In the genomic region with DNA sequence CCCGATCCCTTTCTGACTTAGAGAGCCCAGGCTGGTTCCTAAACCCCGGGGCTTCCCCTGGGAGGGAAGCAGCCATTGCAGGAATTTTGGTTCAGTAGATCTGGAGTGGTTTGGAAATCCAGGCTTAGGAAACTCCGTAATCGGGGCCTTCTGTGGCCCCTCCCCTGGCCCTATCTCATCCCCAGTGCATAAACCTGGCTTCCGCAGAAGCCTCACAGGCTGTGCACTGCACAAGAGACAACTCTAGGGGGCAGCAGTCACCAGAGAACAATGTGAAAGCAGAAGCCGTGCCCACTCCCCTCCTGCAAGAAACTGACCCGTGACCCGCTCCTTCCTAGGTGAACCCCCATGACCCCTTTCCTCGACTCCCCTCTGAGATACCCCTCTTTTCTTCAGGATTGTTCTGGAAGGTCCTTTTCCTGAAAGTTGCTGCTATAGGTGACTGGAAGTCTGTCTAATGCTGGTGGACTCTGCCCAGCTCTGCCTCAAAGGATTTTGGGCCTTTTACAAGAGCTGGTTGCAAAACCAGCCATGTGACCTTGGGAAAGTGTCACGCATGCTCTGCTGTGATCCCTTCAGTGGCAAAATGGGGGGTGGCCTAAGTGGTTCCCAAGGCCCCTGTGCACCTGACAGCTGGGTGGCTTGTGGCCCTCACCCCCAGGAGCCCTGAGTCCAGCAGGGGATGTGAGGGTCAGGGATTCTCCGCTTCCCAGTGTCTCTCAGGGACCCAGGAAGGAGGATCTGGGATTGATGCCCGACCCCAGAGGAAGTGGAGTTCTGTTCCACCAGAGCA, we compare ENCODE assay signal across 9 cellular contexts. TPM values are rescaled to one million over a fixed set of nuclear protein-coding genes. Genes with fewer than 3 reads are reported as not detected.
DNase-seq lines count a peak whose midpoint lies in the region; ATAC-seq, FAIRE-seq and TF ChIP-seq lines count a peak whose summit lies in the region.
"Had no signal": no experiment of that assay in that cellular context is flagged by ENCODE, and none has a peak within 500 bp of the region (broad histone marks: within the 10 kb centered on the region; RNA-seq: fewer than 3 reads in every experiment).

No MANE protein-coding gene starts in this region.

- no peak overlapping the region for H3K27ac ChIP-seq in DOHH2 (ENCODE audit: low read depth, low read length)
- peak overlapping the region; percentile 85 to 93 (median 90) for H3K27ac ChIP-seq in esophagus squamous epithelium
- H3K27ac ChIP-seq in thyroid gland: peak overlapping the region; percentile 31 to 50 (median 42)

- peak overlapping the region; percentile 56 for H3K4me3 ChIP-seq in DOHH2 (ENCODE audit: low read length)
- peak overlapping the region; percentile 45 to 71 (median 51) for H3K4me3 ChIP-seq in esophagus squamous epithelium
- H3K4me3 ChIP-seq in thyroid gland (replicated peaks in 1 of 3): peak overlapping the region in 2 of 3 donors; percentile 27 to 35

- no peak for FAIRE-seq in GM12892 (lab: Jason Lieb, UNC)

- H3K36me3 ChIP-seq in DOHH2 (ENCODE audit: control insufficient read depth, low read length) (no peaks in the 10 kb centered on the region), esophagus squamous epithelium (no peaks in the 10 kb centered on the region), thyroid gland (no peaks in the 10 kb centered on the region)

- no peaks in the 10 kb centered on the region for H3F3A ChIP-seq in DOHH2 (ENCODE audit: control insufficient read depth, insufficient read depth)

- H3K27me3 ChIP-seq in DOHH2 (ENCODE audit: control insufficient read depth, low read length) (peaks cover 34% of the 10 kb centered on the region), esophagus squamous epithelium (peaks cover 0 to 47% (median 2%) of the 10 kb centered on the region in 4 donors), thyroid gland (no peaks in the 10 kb centered on the region)

- 9 to 14% methylated on average over 4 to 5 of the region's 12 CpGs for WGBS in esophagus squamous epithelium, 2 donors
- 33 to 35% methylated on average over 11 to 12 of the region's 12 CpGs for WGBS in thyroid gland, 2 donors

- H4K20me1 ChIP-seq in DOHH2 (ENCODE audit: control insufficient read depth, insufficient read depth, low read depth, low read length): no peaks in the 10 kb centered on the region

- no peaks in the 10 kb centered on the region for H3K79me2 ChIP-seq in DOHH2 (ENCODE audit: control insufficient read depth, low read length)

- no peak for ATAC-seq in GM18520 (IDR thresholded peaks at IDR 0.05; ENCODE audit: unreplicated experiment)

- intact Hi-C loops in esophagus squamous epithelium (cut with DNase I) (no loop called here), thyroid gland (cut with DNase I) (no loop called here)

- H3K9me3 ChIP-seq in DOHH2 (ENCODE audit: control insufficient read depth, insufficient read depth, low read length) (no peaks in the 10 kb centered on the region), esophagus squamous epithelium (no peaks in the 10 kb centered on the region), thyroid gland (no peaks in the 10 kb centered on the region)

- H3K4me2 ChIP-seq in DOHH2 (ENCODE audit: low read length): peak overlapping the region; percentile 74

- TF ChIP-seq POLR2A in esophagus squamous epithelium (IDR thresholded peaks at IDR 0.05) (no peak), thyroid gland (IDR thresholded peaks at IDR 0.05) (no peak), GM12892 (IDR thresholded peaks at IDR 0.05; ENCODE audit: low read depth, low read length) (no peak)

- no peaks in the 10 kb centered on the region for H3K9me2 ChIP-seq in DOHH2 (replicated peaks; ENCODE audit: control insufficient read depth, low read length)

- peak; percentile 2 for DNase-seq in NCI-H1092 treated with DMSO at 0.1 percent for 48 hours (lab: John Stamatoyannopoulos, UW)
- DNase-seq in activated CD8-positive, alpha-beta memory T cell treated with anti-CD3 and anti-CD28 coated beads, Interleukin-2, amount 50 U/mL, for 4 hours: peak; percentile 36
- no peak for DNase-seq in esophagus squamous epithelium (lab: John Stamatoyannopoulos, UW)
- DNase-seq in myocyte (ENCODE audit: low read depth): peak; percentile 22
- DNase-seq in thyroid gland: peak; percentile 52 to 55
- no peak for DNase-seq in GM12892 (ENCODE audit: insufficient read length)

- TF ChIP-seq CTCF in DOHH2 (IDR thresholded peaks at IDR 0.05; ENCODE audit: low read depth, low read length, poor library complexity, severe bottlenecking) (peak; percentile 87), esophagus squamous epithelium (IDR thresholded peaks at IDR 0.05) (peak; percentile 52 to 94 (median 76)), thyroid gland (IDR thresholded peaks at IDR 0.05) (peak; percentile 18 to 68 (median 51))

- H3K4me1 ChIP-seq in DOHH2 (ENCODE audit: control insufficient read depth, low read length) (peaks cover 10% of the 10 kb centered on the region), esophagus squamous epithelium (peaks cover 34 to 52% (median 44%) of the 10 kb centered on the region in 3 donors), thyroid gland (peaks cover 17 to 24% of the 10 kb centered on the region in 2 donors)

RNA-seq across cellular contexts. Expression of a gene that starts 14.4 kb away (rescaled TPM):
- not detected for total RNA-seq in esophagus squamous epithelium
- not detected in 2 replicates for total RNA-seq in myocyte
- not detected for polyA plus RNA-seq in myocyte (2012)
- not detected for total RNA-seq in thyroid gland
- not detected for polyA plus RNA-seq in GM12892 (2012; ENCODE audit: missing spikeins)

RNA-seq across cellular contexts. Expression of a gene that starts 22.0 kb away (rescaled TPM):
- total RNA-seq in esophagus squamous epithelium (100 to 1,000 TPM in 1 of 4 donors, 10 to 100 TPM in 3; 24.0 to 104 (median 50.5) TPM), myocyte (not detected in 2 replicates), thyroid gland (1 to 10 TPM in 3 of 4 donors, under 1 TPM in 1; 0.67 to 3.3 (median 1.1) TPM)
- not detected for polyA plus RNA-seq in myocyte (2012)
- not detected for polyA plus RNA-seq in GM12892 (2012; ENCODE audit: missing spikeins)
- total RNA-seq: temporal lobe had no signal

Comparison
In these comparisons a context has a peak if more than half of its experiments do, and no peak if none do; other contexts are left out.
1. DNase-seq: peak in NCI-H1092 treated with DMSO at 0.1 percent for 48 hours (single experiment), activated CD8-positive, alpha-beta memory T cell treated with anti-CD3 and anti-CD28 coated beads, Interleukin-2, amount 50 U/mL, for 4 hours (single experiment), myocyte (single experiment) and thyroid gland (2 of 2); none in esophagus squamous epithelium (single experiment) and GM12892 (single experiment).
2. RNA of a gene that starts 22.0 kb away (total RNA-seq): 24.0 to 104 TPM in esophagus squamous epithelium; 0.67 to 3.3 TPM in thyroid gland and not detected in myocyte; every median in the first group is over 4 times any median in the second.
3. Peak in every context shown above with its lines, with median percentiles within 50 percentile points of each other: H3K4me3 ChIP-seq and CTCF ChIP-seq.